In genomic region chr3:40086890-40087884, GRCh38 we compare ENCODE assay signal across 12 cellular contexts.
DNase-seq lines count a peak whose midpoint lies in the region; ATAC-seq and TF ChIP-seq lines count a peak whose summit lies in the region.
"Had no signal": no experiment of that assay in that cellular context is flagged by ENCODE, and none has a peak within 500 bp of the region (broad histone marks: within the 10 kb centered on the region; RNA-seq: fewer than 3 reads in every experiment).

No MANE protein-coding gene starts in this region.

- H3K36me3 Mint-ChIP-seq in activated CD4-positive, alpha-beta T cell treated with anti-CD3 and anti-CD28 coated beads for 36 hours (ENCODE audit: low read depth): no peaks in the 10 kb centered on the region
- H3K36me3 Mint-ChIP-seq in H9 (ENCODE audit: insufficient read depth in 1 of 3, low read depth in 3 of 3): no peaks in the 10 kb centered on the region
- H3K36me3 Mint-ChIP-seq: activated naive CD8-positive, alpha-beta T cell treated with anti-CD3 and anti-CD28 coated beads, Interleukin-2, amount 10 ng/mL, durations not matched to agents 7 days and 5 days had no signal

- H4K91ac ChIP-seq in H9 (ENCODE audit: insufficient read length, low read depth, low read length): no peak overlapping the region

- no peak overlapping the region for H3K4me3 ChIP-seq in colonic mucosa
- H3K4me3 ChIP-seq: HAP-1 had no signal

- CTCF ChIA-PET in activated CD4-positive, alpha-beta T cell treated with anti-CD3 and anti-CD28 coated beads for 36 hours (lab: Charles Lee): interaction anchor here (0.6 kb wide), 1 partner anchor 230 kb away, joined by 3 read pairs; no protein-coding TSS in a partner anchor

- H4K5ac ChIP-seq in H9 (ENCODE audit: insufficient read length, low read depth, low read length): no peak overlapping the region

- H3K27me3 ChIP-seq in colonic mucosa: no peaks in the 10 kb centered on the region
- no peaks in the 10 kb centered on the region for H3K27me3 ChIP-seq in H9 (ENCODE audit: insufficient read depth, low read length)

- H3K4me2 ChIP-seq in H9 (ENCODE audit: insufficient read depth, insufficient read length, low read length): no peak overlapping the region

- intact Hi-C loops in colonic mucosa (cut with DNase I): no loop called here
- intact Hi-C loops in activated CD4-positive, alpha-beta T cell treated with anti-CD3 and anti-CD28 coated beads for 36 hours (cut with DNase I, micrococcal nuclease): no loop called here

- H3K27ac ChIP-seq in colonic mucosa (no peak overlapping the region), H9 (ENCODE audit: insufficient read length, low read depth, low read length) (no peak overlapping the region)

- in situ Hi-C loops in ACHN (cut with HindIII; ENCODE audit: low pct_ligation_motif_present, low pct_unique_long_range_greater_than_20kb, low sequenced_read_pairs): no loop called here

- H2BK12ac ChIP-seq in H9 (ENCODE audit: insufficient read length, low read depth, low read length): no peak overlapping the region

- H2BK20ac ChIP-seq in H9 (ENCODE audit: low read depth, low read length, poor library complexity, severe bottlenecking): no peak overlapping the region

- H3K56ac ChIP-seq in H9 (ENCODE audit: insufficient read length, low read depth, low read length): no peak overlapping the region

- no peaks in the 10 kb centered on the region for H3K79me1 ChIP-seq in H9 (ENCODE audit: insufficient read depth, low read depth, low read length, poor library complexity, severe bottlenecking)

- H2BK15ac ChIP-seq in H9 (ENCODE audit: low read depth, low read length): no peak overlapping the region

- no peaks in the 10 kb centered on the region for H3K27me3 Mint-ChIP-seq in activated CD4-positive, alpha-beta T cell treated with anti-CD3 and anti-CD28 coated beads for 36 hours
- no peaks in the 10 kb centered on the region for H3K27me3 Mint-ChIP-seq in H9 (ENCODE audit: low read depth)
- H3K27me3 Mint-ChIP-seq: activated naive CD8-positive, alpha-beta T cell treated with anti-CD3 and anti-CD28 coated beads, Interleukin-2, amount 10 ng/mL, durations not matched to agents 7 days and 5 days had no signal

- H3K4ac ChIP-seq in H9 (ENCODE audit: low read depth, low read length): no peak overlapping the region

- peak; percentile 25 for DNase-seq in DMS153 treated with DMSO at 0.1 percent for 48 hours (lab: John Stamatoyannopoulos, UW; ENCODE audit: unreplicated experiment)
- DNase-seq in NCI-H2196 (lab: John Stamatoyannopoulos, UW; ENCODE audit: unreplicated experiment): peak; percentile 47
- DNase-seq in colonic mucosa: peak; percentile 60
- peak; percentile 65 for DNase-seq in mucosa of gallbladder (ENCODE audit: low spot score)
- no peak for DNase-seq in activated CD4-positive, alpha-beta T cell treated with anti-CD3 and anti-CD28 coated beads for 36 hours
- no peak for DNase-seq in ACHN
- DNase-seq in H9: no peak
- DNase-seq: activated naive CD8-positive, alpha-beta T cell treated with anti-CD3 and anti-CD28 coated beads, Interleukin-2, amount 10 ng/mL, durations not matched to agents 7 days and 5 days; mesendoderm; NCI-H1436 had no signal

- no peak overlapping the region for H3K14ac ChIP-seq in H9 (ENCODE audit: insufficient read depth, low read length)

- H2AFZ ChIP-seq in H9 (ENCODE audit: low read length): no peak overlapping the region

- H3K9me3 Mint-ChIP-seq in activated CD4-positive, alpha-beta T cell treated with anti-CD3 and anti-CD28 coated beads for 36 hours (ENCODE audit: low read depth): no peaks in the 10 kb centered on the region
- H3K9me3 Mint-ChIP-seq in H9: peaks cover 0 to 3% of the 10 kb centered on the region in 2 experiments; a peak in 2 of 5 replicates
- H3K9me3 Mint-ChIP-seq: activated naive CD8-positive, alpha-beta T cell treated with anti-CD3 and anti-CD28 coated beads, Interleukin-2, amount 10 ng/mL, durations not matched to agents 7 days and 5 days had no signal

- H3K4me1 ChIP-seq in colonic mucosa: no peaks in the 10 kb centered on the region
- H3K4me1 ChIP-seq in H9 (ENCODE audit: insufficient read depth, low read length): no peaks in the 10 kb centered on the region
- H3K4me1 ChIP-seq: HAP-1 had no signal

- TF ChIP-seq CTCF in colonic mucosa (IDR thresholded peaks at IDR 0.05) (no peak), H9 (conservative IDR thresholded peaks at IDR 0.05) (no peak)

- no peak for ATAC-seq in activated CD4-positive, alpha-beta T cell treated with anti-CD3 and anti-CD28 coated beads for 36 hours
- no peak for ATAC-seq in GM19463 (IDR thresholded peaks at IDR 0.05; ENCODE audit: unreplicated experiment)

- no peak overlapping the region for H3K23ac ChIP-seq in H9 (ENCODE audit: insufficient read length, low read depth, low read length)

- no peaks in the 10 kb centered on the region for H3K79me2 ChIP-seq in H9 (ENCODE audit: insufficient read depth, low read length)

- no peak overlapping the region for H3K27ac Mint-ChIP-seq in activated CD4-positive, alpha-beta T cell treated with anti-CD3 and anti-CD28 coated beads for 36 hours
- no peak overlapping the region for H3K27ac Mint-ChIP-seq in H9
- H3K27ac Mint-ChIP-seq: activated naive CD8-positive, alpha-beta T cell treated with anti-CD3 and anti-CD28 coated beads, Interleukin-2, amount 10 ng/mL, durations not matched to agents 7 days and 5 days had no signal

- no CpG with 5 or more reads among the region's 7 CpGs for WGBS in H9 (ENCODE audit: extremely low coverage, insufficient read length, low lambda C conversion rate)

- no peaks in the 10 kb centered on the region for H3K4me1 Mint-ChIP-seq in activated CD4-positive, alpha-beta T cell treated with anti-CD3 and anti-CD28 coated beads for 36 hours
- peaks cover 5 to 7% of the 10 kb centered on the region in 2 experiments for H3K4me1 Mint-ChIP-seq in H9
- H3K4me1 Mint-ChIP-seq: activated naive CD8-positive, alpha-beta T cell treated with anti-CD3 and anti-CD28 coated beads, Interleukin-2, amount 10 ng/mL, durations not matched to agents 7 days and 5 days had no signal

- H3K9ac ChIP-seq in colonic mucosa (ENCODE audit: low read depth in 2 of 2, low read length in 2 of 2) (no peak overlapping the region), H9 (ENCODE audit: extremely low read depth, insufficient read length, low read length) (no peak overlapping the region)

- no peak overlapping the region for H3K4me3 Mint-ChIP-seq in activated CD4-positive, alpha-beta T cell treated with anti-CD3 and anti-CD28 coated beads for 36 hours
- H3K4me3 Mint-ChIP-seq in H9: peak overlapping the region in 1 of 2 experiments; percentile 25; a peak in 1 of 5 replicates
- H3K4me3 Mint-ChIP-seq: activated naive CD8-positive, alpha-beta T cell treated with anti-CD3 and anti-CD28 coated beads, Interleukin-2, amount 10 ng/mL, durations not matched to agents 7 days and 5 days had no signal

- H2AK5ac ChIP-seq in H9 (ENCODE audit: insufficient read length, low read length): no peak overlapping the region

- POLR2A ChIA-PET in activated CD4-positive, alpha-beta T cell treated with anti-CD3 and anti-CD28 coated beads for 36 hours (lab: Charles Lee): no interaction called here

- H2BK5ac ChIP-seq in H9 (ENCODE audit: insufficient read length, low read length): no peak overlapping the region

- H3T11ph ChIP-seq in H9 (ENCODE audit: low read length): no peak overlapping the region

- no peaks in the 10 kb centered on the region for H3K23me2 ChIP-seq in H9 (ENCODE audit: insufficient read length, low read depth, low read length, poor library complexity, severe bottlenecking)

- H3K36me3 ChIP-seq in colonic mucosa: no peaks in the 10 kb centered on the region
- H3K36me3 ChIP-seq: HAP-1 had no signal

- no peaks in the 10 kb centered on the region for H4K20me1 ChIP-seq in H9 (ENCODE audit: control insufficient read depth, insufficient read depth, insufficient read length)

- H4K8ac ChIP-seq in H9 (replicated peaks; ENCODE audit: insufficient read length, low read depth, low read length): no peak overlapping the region

- no peak overlapping the region for H2BK120ac ChIP-seq in H9 (ENCODE audit: low read depth, low read length, poor library complexity, severe bottlenecking)

- H3K9me3 ChIP-seq in colonic mucosa: no peaks in the 10 kb centered on the region
- no peaks in the 10 kb centered on the region for H3K9me3 ChIP-seq in H9 (ENCODE audit: control insufficient read depth, low read depth, low read length)
- H3K9me3 ChIP-seq: HAP-1 had no signal

- no peak overlapping the region for H3K18ac ChIP-seq in H9 (ENCODE audit: insufficient read length, low read depth, low read length)

Comparison
In these comparisons a context has a peak if more than half of its experiments do, and no peak if none do; other contexts are left out.
1. DNase-seq: peak in DMS153 treated with DMSO at 0.1 percent for 48 hours (single experiment), NCI-H2196 (single experiment), colonic mucosa (single experiment) and mucosa of gallbladder (single experiment); none in activated CD4-positive, alpha-beta T cell treated with anti-CD3 and anti-CD28 coated beads for 36 hours (single experiment), ACHN (single experiment) and H9 (single experiment).